Comparison of ENCODE assay signal across 12 cellular contexts in genomic region chr1:66575739-66576138, GRCh38. TPM values are rescaled to one million over a fixed set of nuclear protein-coding genes. Genes with fewer than 3 reads are reported as not detected.
A peak's percentile ranks its signal among the peaks of the same experiment; 100 is the strongest.
DNase-seq lines count a peak whose midpoint lies in the region; ATAC-seq and TF ChIP-seq lines count a peak whose summit lies in the region.
"Had no signal": no experiment of that assay in that cellular context is flagged by ENCODE, and none has a peak within 500 bp of the region (broad histone marks: within the 10 kb centered on the region; RNA-seq: fewer than 3 reads in every experiment).

No MANE protein-coding gene starts in this region.

- H3K27ac Mint-ChIP-seq in activated CD8-positive, alpha-beta T cell treated with anti-CD3 and anti-CD28 coated beads for 36 hours, result no peak overlapping the region
- H3K27ac Mint-ChIP-seq: activated naive CD8-positive, alpha-beta T cell treated with anti-CD3 and anti-CD28 coated beads, Interleukin-2, amount 50 U/mL, for 24 hours had no signal

- WGBS in aorta, 2 donors, result 12 to 32% methylated on average over 4 of the region's 4 CpGs

- POLR2A ChIA-PET in HEK293 (lab: Yijun Ruan, JAX), result no interaction called here
- POLR2A ChIA-PET in activated CD8-positive, alpha-beta T cell treated with anti-CD3 and anti-CD28 coated beads for 36 hours (lab: Charles Lee), result no interaction called here

- no peak overlapping the region for H3K4me3 Mint-ChIP-seq in activated CD8-positive, alpha-beta T cell treated with anti-CD3 and anti-CD28 coated beads for 36 hours
- H3K4me3 Mint-ChIP-seq: activated naive CD8-positive, alpha-beta T cell treated with anti-CD3 and anti-CD28 coated beads, Interleukin-2, amount 50 U/mL, for 24 hours had no signal

- no peaks in the 10 kb centered on the region for H3K4me1 Mint-ChIP-seq in activated CD8-positive, alpha-beta T cell treated with anti-CD3 and anti-CD28 coated beads for 36 hours (ENCODE audit: low read depth)
- H3K4me1 Mint-ChIP-seq: activated naive CD8-positive, alpha-beta T cell treated with anti-CD3 and anti-CD28 coated beads, Interleukin-2, amount 50 U/mL, for 24 hours had no signal

- H3K27me3 ChIP-seq in aorta (ENCODE audit: control insufficient read depth in 1 of 2, insufficient read depth in 2 of 2, low read length in 1 of 2), result no peaks in the 10 kb centered on the region

- H3K4me1 ChIP-seq in HEK293 (ENCODE audit: control insufficient read depth, insufficient read depth, low read length) (peaks cover 12% of the 10 kb centered on the region), aorta (ENCODE audit: control insufficient read depth in 1 of 2, insufficient read depth in 2 of 2, low read length in 2 of 2) (peaks cover 2 to 16% of the 10 kb centered on the region in 2 donors)
- H3K4me1 ChIP-seq: Caco-2 had no signal

- H3K4me3 ChIP-seq in HEK293 (ENCODE audit: low read depth, low read length), result no peak overlapping the region
- H3K4me3 ChIP-seq in foreskin fibroblast (ENCODE audit: low read depth in 1 of 2, low read length in 2 of 2), result no peak overlapping the region
- no peak overlapping the region for H3K4me3 ChIP-seq in aorta (ENCODE audit: low read length in 2 of 2)
- H3K4me3 ChIP-seq: GM12878 had no signal

- ATAC-seq in SK-N-SH treated with all-trans-retinoic acid at 6 μM for 48 hours (peak; percentile 91), aorta (ENCODE audit: low FRiP score) (no peak)
- no peak for ATAC-seq in activated CD8-positive, alpha-beta T cell treated with anti-CD3 and anti-CD28 coated beads for 36 hours
- ATAC-seq: activated naive CD8-positive, alpha-beta T cell treated with anti-CD3 and anti-CD28 coated beads, Interleukin-2, amount 50 U/mL, for 24 hours; GM12878 had no signal

- TF ChIP-seq CTCF in AG09319 (IDR thresholded peaks at IDR 0.05; ENCODE audit: low read depth, low read length) (no peak), HEK293 (tag by site-specific recombination; IDR thresholded peaks at IDR 0.05) (no peak), foreskin fibroblast (IDR thresholded peaks at IDR 0.05; ENCODE audit: low read depth, low read length) (no peak)
- no peak for TF ChIP-seq CTCF in activated CD8-positive, alpha-beta T cell treated with anti-CD3 and anti-CD28 coated beads for 36 hours (IDR thresholded peaks at IDR 0.05)

- H3K36me3 ChIP-seq in HEK293 (ENCODE audit: control insufficient read depth in 2 of 2, insufficient read depth in 1 of 2, low read length in 2 of 2), result no peaks in the 10 kb centered on the region
- no peaks in the 10 kb centered on the region for H3K36me3 ChIP-seq in aorta (ENCODE audit: control insufficient read depth in 1 of 2, insufficient read depth in 2 of 2, low read length in 1 of 2)

- CTCF ChIA-PET in HEK293 (lab: Yijun Ruan, JAX), result interaction anchor here (0.6 kb wide), 1 partner anchor 130 kb away, joined by 4 read pairs; no protein-coding TSS in a partner anchor
- CTCF ChIA-PET in activated CD8-positive, alpha-beta T cell treated with anti-CD3 and anti-CD28 coated beads for 36 hours (lab: Charles Lee), result no interaction called here

- H3K27ac ChIP-seq in HEK293 (ENCODE audit: extremely low read depth, low read depth, low read length), result no peak overlapping the region
- H3K27ac ChIP-seq in aorta (ENCODE audit: low read depth in 1 of 2, low read length in 2 of 2), result no peak overlapping the region

- peak; percentile 94 for DNase-seq in AG09319 (ENCODE audit: extremely low read depth, low read depth)
- peak; percentile 93 to 96 for DNase-seq in foreskin fibroblast
- DNase-seq in NCI-H128 (lab: John Stamatoyannopoulos, UW; ENCODE audit: unreplicated experiment), result no peak
- DNase-seq in NCI-H1694 treated with DMSO at 0.1 percent for 48 hours (lab: John Stamatoyannopoulos, UW), result no peak
- no peak for DNase-seq in aorta
- DNase-seq in activated CD8-positive, alpha-beta T cell treated with anti-CD3 and anti-CD28 coated beads for 36 hours, result no peak
- DNase-seq: activated naive CD8-positive, alpha-beta T cell treated with anti-CD3 and anti-CD28 coated beads, Interleukin-2, amount 50 U/mL, for 24 hours; T-helper 9 cell had no signal

- intact Hi-C loops in aorta (cut with DNase I), result no loop called here
- intact Hi-C loops in activated CD8-positive, alpha-beta T cell treated with anti-CD3 and anti-CD28 coated beads for 36 hours (cut with micrococcal nuclease), result no loop called here

- no peaks in the 10 kb centered on the region for H3K9me3 Mint-ChIP-seq in activated CD8-positive, alpha-beta T cell treated with anti-CD3 and anti-CD28 coated beads for 36 hours
- H3K9me3 Mint-ChIP-seq: activated naive CD8-positive, alpha-beta T cell treated with anti-CD3 and anti-CD28 coated beads, Interleukin-2, amount 50 U/mL, for 24 hours had no signal

- H3K9me3 ChIP-seq in HEK293 (ENCODE audit: control insufficient read depth, insufficient read depth, low read depth, low read length) (no peaks in the 10 kb centered on the region), aorta (ENCODE audit: control insufficient read depth, low read length) (no peaks in the 10 kb centered on the region)
- H3K9me3 ChIP-seq: Caco-2 had no signal

- H3K27me3 Mint-ChIP-seq in activated CD8-positive, alpha-beta T cell treated with anti-CD3 and anti-CD28 coated beads for 36 hours, result peaks cover 9% of the 10 kb centered on the region

- H3K36me3 Mint-ChIP-seq in activated CD8-positive, alpha-beta T cell treated with anti-CD3 and anti-CD28 coated beads for 36 hours (ENCODE audit: low read depth), result no peaks in the 10 kb centered on the region

TF ChIP-seq in HEK293, 187 proteins besides CTCF, POLR2A, EP300 and RAD21:
- TF ChIP-seq OSR2 (tag by site-specific recombination; IDR thresholded peaks at IDR 0.05) (peak; percentile 42; the same call in 1 of the 2 replicates), ZNF140 (tag by site-specific recombination; IDR thresholded peaks at IDR 0.05) (no peak)

TF ChIP-seq in SK-N-SH treated with all-trans-retinoic acid at 6 μM for 48 hours, 23 proteins besides CTCF, POLR2A, EP300 and RAD21 (continues in another document):
- TF ChIP-seq ZNF565 (CRISPR knock-in tag; conservative IDR thresholded peaks at IDR 0.05; ENCODE audit: low read depth) (0 out of 2 replicates have a peak, but pooled peaks have one; percentile 12), ISL1 (CRISPR knock-in tag; IDR thresholded peaks at IDR 0.05) (peak; percentile 65), BACH2 (CRISPR knock-in tag; IDR thresholded peaks at IDR 0.05; ENCODE audit: borderline replicate concordance) (no peak), RARB (CRISPR knock-in tag; IDR thresholded peaks at IDR 0.05) (no peak), TSHZ2 (CRISPR knock-in tag; IDR thresholded peaks at IDR 0.05) (peak; percentile 65), CSRNP3 (CRISPR knock-in tag; IDR thresholded peaks at IDR 0.05) (peak; percentile 13; the same call in 1 of the 2 replicates), TCF4 (CRISPR knock-in tag; IDR thresholded peaks at IDR 0.05; ENCODE audit: borderline replicate concordance) (peak; percentile 74), CREB5 (CRISPR knock-in tag; IDR thresholded peaks at IDR 0.05; ENCODE audit: low read depth) (no peak), ZFP30 (CRISPR knock-in tag; IDR thresholded peaks at IDR 0.05) (no peak)

RNA-seq across cellular contexts. Expression of gene SGIP1, which starts 41.8 kb away (rescaled TPM):
- total RNA-seq in aorta, result 10 to 100 TPM; 51.8 to 73.2 TPM
- 10 to 100 TPM; 10.9 to 64.8 TPM for polyA plus RNA-seq in aorta
- not detected for total RNA-seq in activated CD8-positive, alpha-beta T cell treated with anti-CD3 and anti-CD28 coated beads for 36 hours
- total RNA-seq: Caco-2, GM12878 had no signal

Comparison
In these comparisons a context has a peak if more than half of its experiments do, and no peak if none do; other contexts are left out.
1. DNase-seq: peak in AG09319 (single experiment) and foreskin fibroblast (2 of 2); none in NCI-H128 (single experiment), NCI-H1694 treated with DMSO at 0.1 percent for 48 hours (single experiment), aorta (0 of 2) and activated CD8-positive, alpha-beta T cell treated with anti-CD3 and anti-CD28 coated beads for 36 hours (single experiment).
2. RNA of gene SGIP1, which starts 41.8 kb away (total RNA-seq): 51.8 to 73.2 TPM in aorta; not detected in activated CD8-positive, alpha-beta T cell treated with anti-CD3 and anti-CD28 coated beads for 36 hours; every median in the first group is over 10 times any median in the second.